In the genomic region with DNA sequence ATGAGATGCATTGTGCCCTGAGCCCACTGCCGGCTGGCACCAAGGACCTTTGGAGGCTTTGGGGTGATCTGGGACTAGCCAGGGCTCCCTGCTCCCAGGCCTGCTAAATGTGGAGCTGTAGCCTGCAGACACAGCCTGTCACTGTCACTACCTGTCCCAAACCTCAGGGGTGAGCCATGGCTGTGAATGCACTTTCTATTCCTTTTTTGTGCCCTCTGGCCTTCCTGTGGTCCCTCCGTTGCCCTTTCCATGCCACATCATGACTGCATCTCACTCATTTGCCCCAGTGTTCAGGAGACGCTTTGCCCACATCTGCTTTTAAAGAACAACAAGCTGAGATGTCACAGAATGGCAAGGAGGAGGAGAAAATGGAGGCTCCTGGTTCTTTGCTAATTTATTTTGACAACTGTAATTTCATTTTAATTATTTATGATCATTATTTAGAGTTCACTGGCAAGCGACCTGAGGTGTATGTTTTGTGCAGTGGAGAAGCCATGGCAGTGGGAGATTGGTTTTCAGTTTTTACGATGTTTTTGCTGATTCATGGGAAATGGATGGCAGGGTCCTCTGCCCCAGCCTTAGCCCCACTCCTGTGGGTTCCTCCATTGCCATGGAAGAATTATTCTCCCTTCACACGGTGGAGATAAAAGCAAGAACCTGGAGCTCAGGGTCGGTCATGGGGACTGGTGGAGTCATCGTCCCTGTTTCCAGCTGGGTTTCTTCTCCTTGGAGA, we compare ENCODE assay signal across 2 cellular contexts.
TF ChIP-seq lines count a peak whose summit lies in the region.

No MANE protein-coding gene starts in this region.

TF ChIP-seq in HepG2, 621 proteins besides CTCF, POLR2A, EP300 and RAD21 (continued from another document):
- no peak for TF ChIP-seq NR2F2 (IDR thresholded peaks at IDR 0.05; ENCODE audit: borderline replicate concordance, low read depth)
- TF ChIP-seq HHEX (CRISPR knock-in tag; IDR thresholded peaks at IDR 0.05): no peak
- no peak for TF ChIP-seq ZNF484 (CRISPR knock-in tag; IDR thresholded peaks at IDR 0.05; ENCODE audit: borderline replicate concordance, low read depth)
- TF ChIP-seq CHD2 (IDR thresholded peaks at IDR 0.05; ENCODE audit: low read depth, low read length): no peak
TF ChIP-seq in HepG2: peak in this region for 2.

TF ChIP-seq in SK-N-SH, 30 proteins besides CTCF, POLR2A, EP300 and RAD21 (continued from another document):
- TF ChIP-seq, protein P1, sequence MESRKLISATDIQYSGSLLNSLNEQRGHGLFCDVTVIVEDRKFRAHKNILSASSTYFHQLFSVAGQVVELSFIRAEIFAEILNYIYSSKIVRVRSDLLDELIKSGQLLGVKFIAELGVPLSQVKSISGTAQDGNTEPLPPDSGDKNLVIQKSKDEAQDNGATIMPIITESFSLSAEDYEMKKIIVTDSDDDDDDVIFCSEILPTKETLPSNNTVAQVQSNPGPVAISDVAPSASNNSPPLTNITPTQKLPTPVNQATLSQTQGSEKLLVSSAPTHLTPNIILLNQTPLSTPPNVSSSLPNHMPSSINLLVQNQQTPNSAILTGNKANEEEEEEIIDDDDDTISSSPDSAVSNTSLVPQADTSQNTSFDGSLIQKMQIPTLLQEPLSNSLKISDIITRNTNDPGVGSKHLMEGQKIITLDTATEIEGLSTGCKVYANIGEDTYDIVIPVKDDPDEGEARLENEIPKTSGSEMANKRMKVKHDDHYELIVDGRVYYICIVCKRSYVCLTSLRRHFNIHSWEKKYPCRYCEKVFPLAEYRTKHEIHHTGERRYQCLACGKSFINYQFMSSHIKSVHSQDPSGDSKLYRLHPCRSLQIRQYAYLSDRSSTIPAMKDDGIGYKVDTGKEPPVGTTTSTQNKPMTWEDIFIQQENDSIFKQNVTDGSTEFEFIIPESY (IDR thresholded peaks at IDR 0.05; ENCODE audit: borderline replicate concordance, low read depth): no peak
- TF ChIP-seq JUND (IDR thresholded peaks at IDR 0.05) (no peak), SIN3A (IDR thresholded peaks at IDR 0.05; ENCODE audit: borderline replicate concordance, low read depth, low read length) (no peak), TAF1 (IDR thresholded peaks at IDR 0.05; ENCODE audit: borderline replicate concordance, low read depth, low read length) (no peak), NRF1 (IDR thresholded peaks at IDR 0.05; ENCODE audit: low read depth, low read length) (no peak), FOXM1 (IDR thresholded peaks at IDR 0.05; ENCODE audit: low read depth) (no peak), TEAD4 (IDR thresholded peaks at IDR 0.05; ENCODE audit: borderline replicate concordance, insufficient read depth) (no peak), FOXJ3 (CRISPR knock-in tag; IDR thresholded peaks at IDR 0.05) (no peak), MXI1 (IDR thresholded peaks at IDR 0.05; ENCODE audit: low read depth, low read length) (no peak), YY1 (IDR thresholded peaks at IDR 0.05; ENCODE audit: low read depth) (no peak), POLR2AphosphoS5 (IDR thresholded peaks at IDR 0.05; ENCODE audit: low read depth, low read length) (no peak), GABPA (IDR thresholded peaks at IDR 0.05; ENCODE audit: low read depth) (no peak), RXRA (IDR thresholded peaks at IDR 0.05; ENCODE audit: borderline replicate concordance, low read depth) (no peak), RCOR1 (IDR thresholded peaks at IDR 0.05; ENCODE audit: low read length) (no peak), EZH2phosphoT487 (IDR thresholded peaks at IDR 0.05; ENCODE audit: borderline replicate concordance, low read depth) (no peak)
- TF ChIP-seq, protein P2, sequence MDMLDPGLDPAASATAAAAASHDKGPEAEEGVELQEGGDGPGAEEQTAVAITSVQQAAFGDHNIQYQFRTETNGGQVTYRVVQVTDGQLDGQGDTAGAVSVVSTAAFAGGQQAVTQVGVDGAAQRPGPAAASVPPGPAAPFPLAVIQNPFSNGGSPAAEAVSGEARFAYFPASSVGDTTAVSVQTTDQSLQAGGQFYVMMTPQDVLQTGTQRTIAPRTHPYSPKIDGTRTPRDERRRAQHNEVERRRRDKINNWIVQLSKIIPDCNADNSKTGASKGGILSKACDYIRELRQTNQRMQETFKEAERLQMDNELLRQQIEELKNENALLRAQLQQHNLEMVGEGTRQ (IDR thresholded peaks at IDR 0.05; ENCODE audit: borderline replicate concordance, low read depth, low read length): no peak
- TF ChIP-seq, protein P3, sequence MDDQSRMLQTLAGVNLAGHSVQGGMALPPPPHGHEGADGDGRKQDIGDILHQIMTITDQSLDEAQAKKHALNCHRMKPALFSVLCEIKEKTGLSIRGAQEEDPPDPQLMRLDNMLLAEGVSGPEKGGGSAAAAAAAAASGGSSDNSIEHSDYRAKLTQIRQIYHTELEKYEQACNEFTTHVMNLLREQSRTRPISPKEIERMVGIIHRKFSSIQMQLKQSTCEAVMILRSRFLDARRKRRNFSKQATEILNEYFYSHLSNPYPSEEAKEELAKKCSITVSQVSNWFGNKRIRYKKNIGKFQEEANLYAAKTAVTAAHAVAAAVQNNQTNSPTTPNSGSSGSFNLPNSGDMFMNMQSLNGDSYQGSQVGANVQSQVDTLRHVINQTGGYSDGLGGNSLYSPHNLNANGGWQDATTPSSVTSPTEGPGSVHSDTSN (IDR thresholded peaks at IDR 0.05): no peak
- TF ChIP-seq, protein P4, sequence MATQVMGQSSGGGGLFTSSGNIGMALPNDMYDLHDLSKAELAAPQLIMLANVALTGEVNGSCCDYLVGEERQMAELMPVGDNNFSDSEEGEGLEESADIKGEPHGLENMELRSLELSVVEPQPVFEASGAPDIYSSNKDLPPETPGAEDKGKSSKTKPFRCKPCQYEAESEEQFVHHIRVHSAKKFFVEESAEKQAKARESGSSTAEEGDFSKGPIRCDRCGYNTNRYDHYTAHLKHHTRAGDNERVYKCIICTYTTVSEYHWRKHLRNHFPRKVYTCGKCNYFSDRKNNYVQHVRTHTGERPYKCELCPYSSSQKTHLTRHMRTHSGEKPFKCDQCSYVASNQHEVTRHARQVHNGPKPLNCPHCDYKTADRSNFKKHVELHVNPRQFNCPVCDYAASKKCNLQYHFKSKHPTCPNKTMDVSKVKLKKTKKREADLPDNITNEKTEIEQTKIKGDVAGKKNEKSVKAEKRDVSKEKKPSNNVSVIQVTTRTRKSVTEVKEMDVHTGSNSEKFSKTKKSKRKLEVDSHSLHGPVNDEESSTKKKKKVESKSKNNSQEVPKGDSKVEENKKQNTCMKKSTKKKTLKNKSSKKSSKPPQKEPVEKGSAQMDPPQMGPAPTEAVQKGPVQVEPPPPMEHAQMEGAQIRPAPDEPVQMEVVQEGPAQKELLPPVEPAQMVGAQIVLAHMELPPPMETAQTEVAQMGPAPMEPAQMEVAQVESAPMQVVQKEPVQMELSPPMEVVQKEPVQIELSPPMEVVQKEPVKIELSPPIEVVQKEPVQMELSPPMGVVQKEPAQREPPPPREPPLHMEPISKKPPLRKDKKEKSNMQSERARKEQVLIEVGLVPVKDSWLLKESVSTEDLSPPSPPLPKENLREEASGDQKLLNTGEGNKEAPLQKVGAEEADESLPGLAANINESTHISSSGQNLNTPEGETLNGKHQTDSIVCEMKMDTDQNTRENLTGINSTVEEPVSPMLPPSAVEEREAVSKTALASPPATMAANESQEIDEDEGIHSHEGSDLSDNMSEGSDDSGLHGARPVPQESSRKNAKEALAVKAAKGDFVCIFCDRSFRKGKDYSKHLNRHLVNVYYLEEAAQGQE (IDR thresholded peaks at IDR 0.05; ENCODE audit: low read depth, low read length): no peak
